In the genomic region with DNA sequence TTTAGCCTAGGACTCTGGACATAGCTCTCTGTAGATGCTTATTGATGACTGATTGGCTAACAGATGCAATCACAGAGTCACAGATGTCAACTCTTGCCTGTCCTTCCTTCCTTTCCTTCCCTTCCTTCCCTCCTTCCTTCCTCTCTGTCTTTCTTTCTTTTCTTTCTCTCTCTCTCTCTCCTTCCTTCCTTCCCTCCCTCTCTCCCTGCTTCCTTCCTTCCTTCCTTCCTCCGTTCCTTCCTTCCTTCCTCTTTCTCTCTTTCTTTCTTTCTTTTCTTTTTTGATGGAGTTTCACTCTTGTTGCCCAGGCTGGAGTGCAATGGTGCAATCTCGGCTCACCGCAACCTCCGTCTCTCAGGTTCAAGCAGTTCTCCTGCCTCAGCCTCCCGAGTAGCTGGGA, we compare ENCODE assay signal across 25 cellular contexts.
"Had no signal": no experiment of that assay in that cellular context is flagged by ENCODE, and none has a peak within 500 bp of the region (broad histone marks: within the 10 kb centered on the region; RNA-seq: fewer than 3 reads in every experiment).

No MANE protein-coding gene starts in this region.

- FAIRE-seq: kidney had no signal

- ATAC-seq: left colon; natural killer cell; right lobe of liver; stimulated activated memory B cell treated with anti-CD40 and anti-IgM and Interleukin-4, amounts not matched to agents 10 μg/mL and 1 μg/mL and 100 μg/mL, for 72 hours; stimulated activated naive CD8-positive, alpha-beta T cell treated with anti-CD3 and anti-CD28 coated beads, Interleukin-15, amount 100 ng/mL, for 72 hours had no signal

- H3K27ac Mint-ChIP-seq: mesothelial cell of epicardium; naive B cell; natural killer cell; progenitor cell of endocrine pancreas; stimulated activated memory B cell treated with anti-CD40 and anti-IgM and Interleukin-4, amounts not matched to agents 10 μg/mL and 1 μg/mL and 100 μg/mL, for 72 hours; stimulated activated naive CD8-positive, alpha-beta T cell treated with anti-CD3 and anti-CD28 coated beads, Interleukin-15, amount 100 ng/mL, for 72 hours had no signal

- H3K27ac ChIP-seq: left lung, lower lobe of right lung, ovary, right atrium auricular region, right lobe of liver, transverse colon, upper lobe of left lung, vagina had no signal

- H3K4me1 ChIP-seq: left lung, right atrium auricular region, transverse colon, vagina had no signal

- H3K4me1 Mint-ChIP-seq: natural killer cell; stimulated activated memory B cell treated with anti-CD40 and anti-IgM and Interleukin-4, amounts not matched to agents 10 μg/mL and 1 μg/mL and 100 μg/mL, for 72 hours; stimulated activated naive CD8-positive, alpha-beta T cell treated with anti-CD3 and anti-CD28 coated beads, Interleukin-15, amount 100 ng/mL, for 72 hours had no signal

- H3K27me3 Mint-ChIP-seq: progenitor cell of endocrine pancreas; stimulated activated naive CD8-positive, alpha-beta T cell treated with anti-CD3 and anti-CD28 coated beads, Interleukin-15, amount 100 ng/mL, for 72 hours had no signal

- DNase-seq: hippocampal formation; kidney; left colon; left lung; lower lobe of right lung; mammary epithelial cell; mesendoderm; naive B cell; natural killer cell; ovary; right lobe of liver; stimulated activated CD4-positive, alpha-beta T cell treated with anti-CD3 and anti-CD28 coated beads, Interleukin-1b, Interleukin-23, amount 100 ng/mL, for 48 hours; stimulated activated CD4-positive, alpha-beta T cell treated with anti-CD3 and anti-CD28 coated beads, Interleukin-2, amount 100 ng/mL, for 48 hours; stimulated activated CD4-positive, alpha-beta T cell treated with anti-CD3 and anti-CD28 coated beads, Interleukin-4, amount 100 ng/mL, for 4 hours; stimulated activated CD8-positive, alpha-beta memory T cell treated with anti-CD3 and anti-CD28 coated beads, Interleukin-4, amount 100 ng/mL, for 48 hours; stimulated activated naive CD4-positive, alpha-beta T cell treated with Interleukin-2 at 50 U/mL for 16 hours; stimulated activated naive CD8-positive, alpha-beta T cell treated with anti-CD3 and anti-CD28 coated beads, Interleukin-15, amount 100 ng/mL, for 72 hours; transverse colon; upper lobe of left lung had no signal

- H3K27me3 ChIP-seq: ovary, right atrium auricular region, right lobe of liver, upper lobe of left lung, vagina had no signal

- H3K36me3 ChIP-seq: left lung, lower lobe of right lung, ovary, right atrium auricular region, right lobe of liver, transverse colon, upper lobe of left lung, vagina had no signal

- H3K4me3 Mint-ChIP-seq: mesothelial cell of epicardium; naive B cell; natural killer cell; stimulated activated memory B cell treated with anti-CD40 and anti-IgM and Interleukin-4, amounts not matched to agents 10 μg/mL and 1 μg/mL and 100 μg/mL, for 72 hours; stimulated activated naive CD8-positive, alpha-beta T cell treated with anti-CD3 and anti-CD28 coated beads, Interleukin-15, amount 100 ng/mL, for 72 hours had no signal

- H3K9me3 ChIP-seq: left lung, lower lobe of right lung, ovary, right atrium auricular region, right lobe of liver, transverse colon, upper lobe of left lung, vagina had no signal

- H3K4me2 ChIP-seq: smooth muscle cell had no signal

- H3K36me3 Mint-ChIP-seq: mesothelial cell of epicardium; naive B cell; natural killer cell; stimulated activated memory B cell treated with anti-CD40 and anti-IgM and Interleukin-4, amounts not matched to agents 10 μg/mL and 1 μg/mL and 100 μg/mL, for 72 hours had no signal

- H3K4me3 ChIP-seq: left lung, lower lobe of right lung, ovary, right atrium auricular region, right lobe of liver, smooth muscle cell, transverse colon, upper lobe of left lung, vagina had no signal

- H3K9me3 Mint-ChIP-seq: mesothelial cell of epicardium; natural killer cell; stimulated activated memory B cell treated with anti-CD40 and anti-IgM and Interleukin-4, amounts not matched to agents 10 μg/mL and 1 μg/mL and 100 μg/mL, for 72 hours; stimulated activated naive CD8-positive, alpha-beta T cell treated with anti-CD3 and anti-CD28 coated beads, Interleukin-15, amount 100 ng/mL, for 72 hours had no signal
